ENCODE assay signal across 20 cellular contexts in genomic region chr3:121595765-121596406, GRCh38. TPM values are rescaled to one million over a fixed set of nuclear protein-coding genes. Genes with fewer than 3 reads are reported as not detected.
DNase-seq lines count a peak whose midpoint lies in the region; ATAC-seq and TF ChIP-seq lines count a peak whose summit lies in the region.
"Had no signal": no experiment of that assay in that cellular context is flagged by ENCODE, and none has a peak within 500 bp of the region (broad histone marks: within the 10 kb centered on the region; RNA-seq: fewer than 3 reads in every experiment).

No MANE protein-coding gene starts in this region.

- no peak overlapping the region for H4K5ac ChIP-seq in H9 (ENCODE audit: insufficient read length, low read depth, low read length)

- H3K23ac ChIP-seq in H9 (ENCODE audit: insufficient read length, low read depth, low read length): no peak overlapping the region

- no peak overlapping the region for H4K91ac ChIP-seq in H9 (ENCODE audit: insufficient read length, low read depth, low read length)

- H4K20me1 ChIP-seq in H9 (ENCODE audit: control insufficient read depth, insufficient read depth, insufficient read length): no peaks in the 10 kb centered on the region

- no peak overlapping the region for H2BK5ac ChIP-seq in H9 (ENCODE audit: insufficient read length, low read length)

- no peaks in the 10 kb centered on the region for H3K79me1 ChIP-seq in H9 (ENCODE audit: insufficient read depth, low read depth, low read length, poor library complexity, severe bottlenecking)

- no peak overlapping the region for H4K8ac ChIP-seq in H9 (replicated peaks; ENCODE audit: insufficient read length, low read depth, low read length)

- H3K9me3 Mint-ChIP-seq in H9: no peaks in the 10 kb centered on the region
- H3K9me3 Mint-ChIP-seq: CD4-positive, alpha-beta T cell had no signal

- no peaks in the 10 kb centered on the region for H3K9me3 ChIP-seq in H9 (ENCODE audit: control insufficient read depth, low read depth, low read length)
- no peaks in the 10 kb centered on the region for H3K9me3 ChIP-seq in parathyroid adenoma (ENCODE audit: control insufficient read depth, low read length)
- H3K9me3 ChIP-seq: HAP-1 had no signal

- peaks cover 46 to 51% of the 10 kb centered on the region in 2 experiments for H3K4me1 Mint-ChIP-seq in H9

- H3K9ac ChIP-seq in H9 (ENCODE audit: extremely low read depth, insufficient read length, low read length): no peak overlapping the region
- H3K9ac ChIP-seq in parathyroid adenoma: no peak overlapping the region
- H3K9ac ChIP-seq: GM23248 had no signal

- H3K56ac ChIP-seq in H9 (ENCODE audit: insufficient read length, low read depth, low read length): no peak overlapping the region

- H2BK20ac ChIP-seq in H9 (ENCODE audit: low read depth, low read length, poor library complexity, severe bottlenecking): peak overlapping the region; percentile 29

- no peak overlapping the region for H3K27ac Mint-ChIP-seq in H9
- H3K27ac Mint-ChIP-seq: B cell; CD4-positive, alpha-beta T cell had no signal

- intact Hi-C loops in Right ventricle myocardium superior (cut with DNase I): no loop called here
- intact Hi-C loops in left ventricle myocardium superior (cut with micrococcal nuclease): no loop called here

- H3K36me3 Mint-ChIP-seq in H9 (ENCODE audit: insufficient read depth in 1 of 3, low read depth in 3 of 3): no peaks in the 10 kb centered on the region; a peak in 1 of 7 replicates

- DNase-seq in H9 (no peak), Right ventricle myocardium superior (no peak), left ventricle myocardium superior (peak; percentile 47), dermis blood vessel endothelial cell (no peak), DMS79 (lab: John Stamatoyannopoulos, UW) (no peak), midbrain (lab: John Stamatoyannopoulos, UW) (no peak)
- DNase-seq: ACHN; C1 segment of cervical spinal cord; Calu3; CD4-positive, alpha-beta T cell; DMS 273 treated with DMSO at 0.1 percent for 48 hours; DMS79 treated with DMSO at 0.1 percent for 48 hours; GDM1; GM23248 had no signal

- no peaks in the 10 kb centered on the region for H3K36me3 ChIP-seq in parathyroid adenoma (ENCODE audit: control insufficient read depth, insufficient read depth, low read length)
- H3K36me3 ChIP-seq: HAP-1 had no signal

- no peak overlapping the region for H3T11ph ChIP-seq in H9 (ENCODE audit: low read length)

- H3K4me1 ChIP-seq in H9 (ENCODE audit: insufficient read depth, low read length) (peaks cover 12% of the 10 kb centered on the region; the same call in 1 of the 2 replicates), parathyroid adenoma (peaks cover 14% of the 10 kb centered on the region)

- H3K4me3 Mint-ChIP-seq in H9: no peak overlapping the region
- H3K4me3 Mint-ChIP-seq: B cell; CD4-positive, alpha-beta T cell had no signal

- no peak for TF ChIP-seq CTCF in H9 (conservative IDR thresholded peaks at IDR 0.05)
- no peak for TF ChIP-seq CTCF in parathyroid adenoma (IDR thresholded peaks at IDR 0.05)

- peak overlapping the region; percentile 68 for H3K18ac ChIP-seq in H9 (ENCODE audit: insufficient read length, low read depth, low read length)

- H3K4me3 ChIP-seq in parathyroid adenoma (ENCODE audit: low read depth, low read length): no peak overlapping the region
- H3K4me3 ChIP-seq: GM23248, HAP-1 had no signal

- H3K4me2 ChIP-seq in H9 (ENCODE audit: insufficient read depth, insufficient read length, low read length) (no peak overlapping the region), parathyroid adenoma (ENCODE audit: low read length) (no peak overlapping the region)

- H3K23me2 ChIP-seq in H9 (ENCODE audit: insufficient read length, low read depth, low read length, poor library complexity, severe bottlenecking): no peaks in the 10 kb centered on the region

- H3K4ac ChIP-seq in H9 (ENCODE audit: low read depth, low read length): no peak overlapping the region

- ATAC-seq in Right ventricle myocardium superior (ENCODE audit: poor library complexity) (peak; percentile 71), left ventricle myocardium superior (peak; percentile 69), GM18861 (IDR thresholded peaks at IDR 0.05; ENCODE audit: unreplicated experiment) (no peak)

- no peak overlapping the region for H3K14ac ChIP-seq in H9 (ENCODE audit: insufficient read depth, low read length)

- H3K27ac ChIP-seq in H9 (ENCODE audit: insufficient read length, low read depth, low read length) (no peak overlapping the region), parathyroid adenoma (no peak overlapping the region)
- H3K27ac ChIP-seq: GM23248 had no signal

- no peak overlapping the region for H2AK5ac ChIP-seq in H9 (ENCODE audit: insufficient read length, low read length)

- H3K27me3 ChIP-seq in H9 (ENCODE audit: insufficient read depth, low read length) (no peaks in the 10 kb centered on the region), parathyroid adenoma (ENCODE audit: control insufficient read depth, insufficient read depth, low read length) (no peaks in the 10 kb centered on the region)

- peak overlapping the region; percentile 48 for H2BK120ac ChIP-seq in H9 (ENCODE audit: low read depth, low read length, poor library complexity, severe bottlenecking)

- peak overlapping the region; percentile 63 for H2BK12ac ChIP-seq in H9 (ENCODE audit: insufficient read length, low read depth, low read length)

- no peak overlapping the region for H2AFZ ChIP-seq in H9 (ENCODE audit: low read length)
- peak overlapping the region; percentile 8 for H2AFZ ChIP-seq in parathyroid adenoma
- H2AFZ ChIP-seq: GM23248 had no signal

- H3K27me3 Mint-ChIP-seq in H9 (ENCODE audit: low read depth): no peaks in the 10 kb centered on the region
- H3K27me3 Mint-ChIP-seq: B cell; CD4-positive, alpha-beta T cell had no signal

- H2BK15ac ChIP-seq in H9 (ENCODE audit: low read depth, low read length): no peak overlapping the region

- no CpG with 5 or more reads among the region's 4 CpGs for WGBS in H9 (ENCODE audit: extremely low coverage, insufficient read length, low lambda C conversion rate)

- H3K79me2 ChIP-seq in H9 (ENCODE audit: insufficient read depth, low read length): no peaks in the 10 kb centered on the region
- H3K79me2 ChIP-seq in parathyroid adenoma: no peaks in the 10 kb centered on the region

RNA-seq across cellular contexts. Expression of gene FBXO40, which starts 2.7 kb away (rescaled TPM):
- total RNA-seq in H9 (2021) (0.04 and 0.15 TPM in 2 replicates), Right ventricle myocardium superior (207 TPM), left ventricle myocardium superior (228 TPM), dermis blood vessel endothelial cell (not detected in 2 replicates)
- total RNA-seq: B cell; Calu3; CD4-positive, alpha-beta T cell; GM23248; HepG2 had no signal

RNA-seq across cellular contexts. Expression of gene ARGFX, which starts 28.1 kb away (rescaled TPM):
- total RNA-seq in H9 (2021) (not detected in 2 replicates), Right ventricle myocardium superior (not detected), left ventricle myocardium superior (not detected), dermis blood vessel endothelial cell (not detected in 2 replicates)
- total RNA-seq: A172; B cell; Calu3; CD4-positive, alpha-beta T cell; GM23248; HepG2 had no signal

RNA-seq across cellular contexts. Expression of gene POLQ, which starts 50.1 kb away (rescaled TPM):
- total RNA-seq in H9 (2021) (14.7 and 15.4 TPM in 2 replicates), Right ventricle myocardium superior (0.43 TPM), left ventricle myocardium superior (0.79 TPM), dermis blood vessel endothelial cell (3.9 and 8.1 TPM in 2 replicates)

Comparison
In these comparisons a context has a peak if more than half of its experiments do, and no peak if none do; other contexts are left out.
1. RNA of gene FBXO40, which starts 2.7 kb away (total RNA-seq): 228 TPM in left ventricle myocardium superior (single experiment) and 207 TPM in Right ventricle myocardium superior (single experiment); 0.04 to 0.15 TPM in H9 and not detected in dermis blood vessel endothelial cell; every median in the first group is over 100 times any median in the second.